ENCODE assay signal across 19 cellular contexts in genomic region chr6:170208171-170208601, GRCh38.
DNase-seq lines count a peak whose midpoint lies in the region; TF ChIP-seq lines count a peak whose summit lies in the region.
"Had no signal": no experiment of that assay in that cellular context is flagged by ENCODE, and none has a peak within 500 bp of the region (broad histone marks: within the 10 kb centered on the region; RNA-seq: fewer than 3 reads in every experiment).

No MANE protein-coding gene starts in this region.

- no peaks in the 10 kb centered on the region for H3K36me3 Mint-ChIP-seq in activated CD4-positive, alpha-beta T cell treated with anti-CD3 and anti-CD28 coated beads, Interleukin-2, amount 10 ng/mL, durations not matched to agents 24 days and 14 days (ENCODE audit: low read depth)
- no peaks in the 10 kb centered on the region for H3K36me3 Mint-ChIP-seq in CD14-positive monocyte
- H3K36me3 Mint-ChIP-seq in endothelial cell (ENCODE audit: low read depth, unreplicated experiment), result peaks cover 5% of the 10 kb centered on the region
- no peaks in the 10 kb centered on the region for H3K36me3 Mint-ChIP-seq in osteocyte (ENCODE audit: unreplicated experiment)
- H3K36me3 Mint-ChIP-seq: stimulated activated naive B cell treated with anti-CD40 and anti-IgM and Interleukin-4, amounts not matched to agents 10 μg/mL and 1 μg/mL and 100 μg/mL, for 72 hours had no signal

- H3K9me3 Mint-ChIP-seq in activated CD4-positive, alpha-beta T cell treated with anti-CD3 and anti-CD28 coated beads, Interleukin-2, amount 10 ng/mL, durations not matched to agents 24 days and 14 days, result peaks cover 23% of the 10 kb centered on the region
- H3K9me3 Mint-ChIP-seq in CD14-positive monocyte, result peaks cover 9 to 22% (median 13%) of the 10 kb centered on the region in 7 donors
- no peaks in the 10 kb centered on the region for H3K9me3 Mint-ChIP-seq in endothelial cell (ENCODE audit: unreplicated experiment)
- peaks cover 4% of the 10 kb centered on the region for H3K9me3 Mint-ChIP-seq in osteocyte (ENCODE audit: unreplicated experiment)

- intact Hi-C loops in activated CD4-positive, alpha-beta T cell treated with anti-CD3 and anti-CD28 coated beads, Interleukin-2, amount 10 ng/mL, durations not matched to agents 24 days and 14 days (cut with micrococcal nuclease), result no loop called here
- intact Hi-C loops in CD14-positive monocyte (cut with micrococcal nuclease), result no loop called here

- H3K4me1 Mint-ChIP-seq in activated CD4-positive, alpha-beta T cell treated with anti-CD3 and anti-CD28 coated beads, Interleukin-2, amount 10 ng/mL, durations not matched to agents 24 days and 14 days, result no peaks in the 10 kb centered on the region
- H3K4me1 Mint-ChIP-seq in CD14-positive monocyte (no peaks in the 10 kb centered on the region), endothelial cell (ENCODE audit: unreplicated experiment) (no peaks in the 10 kb centered on the region), osteocyte (ENCODE audit: unreplicated experiment) (no peaks in the 10 kb centered on the region)
- H3K4me1 Mint-ChIP-seq: CD8-positive, alpha-beta memory T cell; stimulated activated naive B cell treated with anti-CD40 and anti-IgM and Interleukin-4, amounts not matched to agents 10 μg/mL and 1 μg/mL and 100 μg/mL, for 72 hours had no signal

- no peak overlapping the region for H3K27ac Mint-ChIP-seq in activated CD4-positive, alpha-beta T cell treated with anti-CD3 and anti-CD28 coated beads, Interleukin-2, amount 10 ng/mL, durations not matched to agents 24 days and 14 days
- H3K27ac Mint-ChIP-seq in CD14-positive monocyte (no peak overlapping the region), endothelial cell (ENCODE audit: unreplicated experiment) (no peak overlapping the region), osteocyte (ENCODE audit: unreplicated experiment) (no peak overlapping the region)
- H3K27ac Mint-ChIP-seq: CD8-positive, alpha-beta memory T cell; nephron progenitor cell; progenitor cell of endocrine pancreas; stimulated activated naive B cell treated with anti-CD40 and anti-IgM and Interleukin-4, amounts not matched to agents 10 μg/mL and 1 μg/mL and 100 μg/mL, for 72 hours had no signal

- no peak for TF ChIP-seq CTCF in CD14-positive monocyte (IDR thresholded peaks at IDR 0.05)
- no peak for TF ChIP-seq CTCF in endothelial cell (IDR thresholded peaks at IDR 0.05; ENCODE audit: unreplicated experiment)
- TF ChIP-seq CTCF in osteocyte (IDR thresholded peaks at IDR 0.05), result no peak

- no peak overlapping the region for H3K4me3 Mint-ChIP-seq in activated CD4-positive, alpha-beta T cell treated with anti-CD3 and anti-CD28 coated beads, Interleukin-2, amount 10 ng/mL, durations not matched to agents 24 days and 14 days
- H3K4me3 Mint-ChIP-seq in CD14-positive monocyte (no peak overlapping the region), endothelial cell (ENCODE audit: unreplicated experiment) (no peak overlapping the region), osteocyte (ENCODE audit: unreplicated experiment) (no peak overlapping the region)
- H3K4me3 Mint-ChIP-seq: CD8-positive, alpha-beta memory T cell; nephron progenitor cell; stimulated activated naive B cell treated with anti-CD40 and anti-IgM and Interleukin-4, amounts not matched to agents 10 μg/mL and 1 μg/mL and 100 μg/mL, for 72 hours had no signal

- no peaks in the 10 kb centered on the region for H3K27me3 Mint-ChIP-seq in activated CD4-positive, alpha-beta T cell treated with anti-CD3 and anti-CD28 coated beads, Interleukin-2, amount 10 ng/mL, durations not matched to agents 24 days and 14 days
- peaks cover 4 to 18% (median 12%) of the 10 kb centered on the region in 3 donors for H3K27me3 Mint-ChIP-seq in CD14-positive monocyte (ENCODE audit: low read depth in 3 of 3)
- peaks cover 15% of the 10 kb centered on the region for H3K27me3 Mint-ChIP-seq in endothelial cell (ENCODE audit: unreplicated experiment)
- no peaks in the 10 kb centered on the region for H3K27me3 Mint-ChIP-seq in osteocyte (ENCODE audit: unreplicated experiment)

- DNase-seq in activated CD4-positive, alpha-beta T cell treated with anti-CD3 and anti-CD28 coated beads, Interleukin-2, amount 10 ng/mL, durations not matched to agents 24 days and 14 days, result peak; percentile 38
- DNase-seq in activated CD4-positive, alpha-beta T cell treated with anti-CD3 and anti-CD28 coated beads for 48 hours, result no peak
- DNase-seq in CD14-positive monocyte (ENCODE audit: low spot score) (peak; percentile 16), endothelial cell (ENCODE audit: low spot score) (peak; percentile 0), osteocyte (ENCODE audit: extremely low spot score, unreplicated experiment) (peak; percentile 70), kidney tubule cell (ENCODE audit: low spot score) (no peak), NCI-H82 (lab: John Stamatoyannopoulos, UW) (no peak), T1000 (lab: John Stamatoyannopoulos, UW) (no peak)
- DNase-seq: 8988T; AML-193; glutamatergic neuron; left colon; NCI-H1694 treated with DMSO at 0.1 percent for 48 hours; NCI-H526 treated with DMSO at 0.1 percent for 48 hours; nephron progenitor cell; stimulated activated naive B cell treated with anti-CD40 and anti-IgM and Interleukin-4, amounts not matched to agents 10 μg/mL and 1 μg/mL and 100 μg/mL, for 72 hours; T-helper 2 cell had no signal

Comparison
In these comparisons a context has a peak if more than half of its experiments do, and no peak if none do; other contexts are left out.
1. DNase-seq: peak in activated CD4-positive, alpha-beta T cell treated with anti-CD3 and anti-CD28 coated beads, Interleukin-2, amount 10 ng/mL, durations not matched to agents 24 days and 14 days (single experiment), CD14-positive monocyte (single experiment), endothelial cell (single experiment) and osteocyte (single experiment); none in activated CD4-positive, alpha-beta T cell treated with anti-CD3 and anti-CD28 coated beads for 48 hours (single experiment), kidney tubule cell (single experiment), NCI-H82 (single experiment) and T1000 (single experiment).